Comparison of ENCODE assay signal across 8 cellular contexts in genomic region chr14:21103710-21104447, GRCh38. TPM values are rescaled to one million over a fixed set of nuclear protein-coding genes. Genes with fewer than 3 reads are reported as not detected.
DNase-seq lines count a peak whose midpoint lies in the region; ATAC-seq and TF ChIP-seq lines count a peak whose summit lies in the region.

No MANE protein-coding gene starts in this region.

- ATAC-seq in GM19324 (IDR thresholded peaks at IDR 0.05; ENCODE audit: low FRiP score, unreplicated experiment) (peak; percentile 89), HG03460 (IDR thresholded peaks at IDR 0.05; ENCODE audit: unreplicated experiment) (peak; percentile 90)

- peaks cover 35% of the 10 kb centered on the region for H3K4me1 Mint-ChIP-seq in activated CD4-positive, alpha-beta T cell treated with anti-CD3 and anti-CD28 coated beads, Interleukin-2, amount 10 ng/mL, durations not matched to agents 24 days and 14 days

- peak overlapping the region; percentile 94 for H3K27ac Mint-ChIP-seq in activated CD4-positive, alpha-beta T cell treated with anti-CD3 and anti-CD28 coated beads, Interleukin-2, amount 10 ng/mL, durations not matched to agents 24 days and 14 days

- H3K36me3 Mint-ChIP-seq in activated CD4-positive, alpha-beta T cell treated with anti-CD3 and anti-CD28 coated beads, Interleukin-2, amount 10 ng/mL, durations not matched to agents 24 days and 14 days (ENCODE audit: low read depth) = no peaks in the 10 kb centered on the region

- H3K4me3 Mint-ChIP-seq in activated CD4-positive, alpha-beta T cell treated with anti-CD3 and anti-CD28 coated beads, Interleukin-2, amount 10 ng/mL, durations not matched to agents 24 days and 14 days = peak overlapping the region; percentile 93

- H3K27ac ChIP-seq in coronary artery = peak overlapping the region; percentile 98 to 99

- peak; percentile 79 for TF ChIP-seq CTCF in coronary artery (IDR thresholded peaks at IDR 0.05)

- peak; percentile 94 to 100 (median 98) for DNase-seq in C1 segment of cervical spinal cord (lab: John Stamatoyannopoulos, UW)
- DNase-seq in NCI-H524 treated with DMSO at 0.1 percent for 48 hours (lab: John Stamatoyannopoulos, UW) = peak; percentile 93
- peak; percentile 98 for DNase-seq in activated CD4-positive, alpha-beta T cell treated with anti-CD3 and anti-CD28 coated beads, Interleukin-2, amount 10 ng/mL, durations not matched to agents 24 days and 14 days
- DNase-seq in coronary artery (ENCODE audit: low spot score) = peak; percentile 97
- peak; percentile 99 for DNase-seq in left kidney (ENCODE audit: low read depth, low spot score)
- peak; percentile 94 for DNase-seq in stimulated activated CD4-positive, alpha-beta T cell treated with anti-CD3 and anti-CD28 coated beads, Interleukin-1b, Interleukin-23, amount 100 ng/mL, for 48 hours

- H3K4me3 ChIP-seq in coronary artery = peak overlapping the region; percentile 88

- intact Hi-C loops in activated CD4-positive, alpha-beta T cell treated with anti-CD3 and anti-CD28 coated beads, Interleukin-2, amount 10 ng/mL, durations not matched to agents 24 days and 14 days (cut with micrococcal nuclease) = loop anchor here (1.0 to 10.0 kb wide), 10 partner anchors 12 to 762 kb away; partner anchors contain the start of genes CHD8, HNRNPC, PARP2 and RNASE4

- H3K9me3 Mint-ChIP-seq in activated CD4-positive, alpha-beta T cell treated with anti-CD3 and anti-CD28 coated beads, Interleukin-2, amount 10 ng/mL, durations not matched to agents 24 days and 14 days = no peaks in the 10 kb centered on the region

- H3K27me3 Mint-ChIP-seq in activated CD4-positive, alpha-beta T cell treated with anti-CD3 and anti-CD28 coated beads, Interleukin-2, amount 10 ng/mL, durations not matched to agents 24 days and 14 days = peaks cover 9% of the 10 kb centered on the region

RNA-seq across cellular contexts. Expression of gene TMEM253, which starts 3.0 kb away (rescaled TPM):
- total RNA-seq in activated CD4-positive, alpha-beta T cell treated with anti-CD3 and anti-CD28 coated beads, Interleukin-2, amount 10 ng/mL, durations not matched to agents 24 days and 14 days = not detected in 2 replicates

RNA-seq across cellular contexts. Expression of gene ZNF219, which starts 5.4 kb away (rescaled TPM):
- total RNA-seq in activated CD4-positive, alpha-beta T cell treated with anti-CD3 and anti-CD28 coated beads, Interleukin-2, amount 10 ng/mL, durations not matched to agents 24 days and 14 days = 6.5 and 8.3 TPM in 2 replicates

RNA-seq across cellular contexts. Expression of gene ARHGEF40, which starts 33.8 kb away (rescaled TPM):
- total RNA-seq in activated CD4-positive, alpha-beta T cell treated with anti-CD3 and anti-CD28 coated beads, Interleukin-2, amount 10 ng/mL, durations not matched to agents 24 days and 14 days = not detected in 2 replicates

RNA-seq across cellular contexts. Expression of gene RNASE8, which starts 46.3 kb away (rescaled TPM):
- not detected in 2 replicates for total RNA-seq in activated CD4-positive, alpha-beta T cell treated with anti-CD3 and anti-CD28 coated beads, Interleukin-2, amount 10 ng/mL, durations not matched to agents 24 days and 14 days

RNA-seq across cellular contexts. Expression of gene OR5AU1, which starts 52.0 kb away (rescaled TPM):
- total RNA-seq in activated CD4-positive, alpha-beta T cell treated with anti-CD3 and anti-CD28 coated beads, Interleukin-2, amount 10 ng/mL, durations not matched to agents 24 days and 14 days = not detected in 2 replicates

Comparison
In these comparisons a context has a peak if more than half of its experiments do, and no peak if none do; other contexts are left out.
1. Peak in every context shown above with its lines: DNase-seq, ATAC-seq, H3K4me3 ChIP-seq and H3K27ac ChIP-seq.